Comparison of ENCODE assay signal across 16 cellular contexts in genomic region chr2:69718338-69718965, GRCh38.
"Had no signal": no experiment of that assay in that cellular context is flagged by ENCODE, and none has a peak within 500 bp of the region (broad histone marks: within the 10 kb centered on the region; RNA-seq: fewer than 3 reads in every experiment).

No MANE protein-coding gene starts in this region.

- H3K36me3 Mint-ChIP-seq: activated naive CD8-positive, alpha-beta T cell had no signal

- H3K27ac Mint-ChIP-seq: activated naive CD8-positive, alpha-beta T cell; T-helper 17 cell had no signal

- H3K27ac ChIP-seq: gastroesophageal sphincter, stomach, thoracic aorta, uterus had no signal

- H3K4me3 ChIP-seq: gastroesophageal sphincter, stomach, thoracic aorta, uterus had no signal

- H3K27me3 Mint-ChIP-seq: activated naive CD8-positive, alpha-beta T cell; T-helper 17 cell had no signal

- DNase-seq: activated CD4-positive, CD25-positive, alpha-beta regulatory T cell; activated gamma-delta T cell; activated T-cell treated with anti-CD3 and anti-CD28 coated beads, Interleukin-2, amount 50 U/mL, for 1 hour; amygdala; retina; stimulated activated CD4-positive, alpha-beta T cell treated with anti-CD3 and anti-CD28 coated beads, Interleukin-15, amount 100 ng/mL, for 24 hours; stimulated activated CD4-positive, alpha-beta T cell treated with anti-CD3 and anti-CD28 coated beads, Interleukin-4, amount 100 ng/mL, for 4 hours; stomach; T-helper 17 cell; uterus had no signal

- H3K27me3 ChIP-seq: gastroesophageal sphincter, stomach, uterus had no signal

- H3K4me1 ChIP-seq: uterus had no signal

- ATAC-seq: gastroesophageal sphincter, T-helper 17 cell had no signal

- H3K36me3 ChIP-seq: gastroesophageal sphincter, stomach, thoracic aorta, uterus had no signal

- H3K4me3 Mint-ChIP-seq: activated naive CD8-positive, alpha-beta T cell; T-helper 17 cell had no signal

- FAIRE-seq: colon, endothelial cell of umbilical vein, TTC549 had no signal

- H3K9me3 ChIP-seq: gastroesophageal sphincter, stomach, thoracic aorta, uterus had no signal
